ENCODE assay signal across 1 cellular context in the genomic region with DNA sequence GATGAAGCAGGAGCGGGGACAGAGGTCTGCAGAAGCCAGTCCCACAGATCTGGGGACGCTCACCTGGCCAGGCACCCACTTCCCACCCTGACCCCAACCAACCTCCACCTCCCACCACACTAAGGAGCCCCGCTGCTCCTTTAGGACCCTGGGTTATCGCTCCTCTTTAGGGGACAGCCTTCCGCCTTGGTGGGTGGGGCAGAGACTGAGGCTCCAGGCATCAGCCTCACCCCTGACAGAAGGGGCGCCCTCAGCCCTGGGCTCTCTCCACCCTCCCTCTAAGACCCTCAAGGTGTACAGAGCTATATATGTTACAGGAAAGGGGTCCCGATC.
TF ChIP-seq lines count a peak whose summit lies in the region.

No MANE protein-coding gene starts in this region.

TF ChIP-seq in K562, 482 proteins besides CTCF, POLR2A, EP300 and RAD21 (continued from another document):
- TF ChIP-seq, protein P1, sequence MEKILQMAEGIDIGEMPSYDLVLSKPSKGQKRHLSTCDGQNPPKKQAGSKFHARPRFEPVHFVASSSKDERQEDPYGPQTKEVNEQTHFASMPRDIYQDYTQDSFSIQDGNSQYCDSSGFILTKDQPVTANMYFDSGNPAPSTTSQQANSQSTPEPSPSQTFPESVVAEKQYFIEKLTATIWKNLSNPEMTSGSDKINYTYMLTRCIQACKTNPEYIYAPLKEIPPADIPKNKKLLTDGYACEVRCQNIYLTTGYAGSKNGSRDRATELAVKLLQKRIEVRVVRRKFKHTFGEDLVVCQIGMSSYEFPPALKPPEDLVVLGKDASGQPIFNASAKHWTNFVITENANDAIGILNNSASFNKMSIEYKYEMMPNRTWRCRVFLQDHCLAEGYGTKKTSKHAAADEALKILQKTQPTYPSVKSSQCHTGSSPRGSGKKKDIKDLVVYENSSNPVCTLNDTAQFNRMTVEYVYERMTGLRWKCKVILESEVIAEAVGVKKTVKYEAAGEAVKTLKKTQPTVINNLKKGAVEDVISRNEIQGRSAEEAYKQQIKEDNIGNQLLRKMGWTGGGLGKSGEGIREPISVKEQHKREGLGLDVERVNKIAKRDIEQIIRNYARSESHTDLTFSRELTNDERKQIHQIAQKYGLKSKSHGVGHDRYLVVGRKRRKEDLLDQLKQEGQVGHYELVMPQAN (IDR thresholded peaks at IDR 0.05; ENCODE audit: borderline replicate concordance) = no peak
- no peak for TF ChIP-seq SLC30A9 (CRISPR knock-in tag; IDR thresholded peaks at IDR 0.05)
- TF ChIP-seq ZFPM2 (CRISPR knock-in tag; IDR thresholded peaks at IDR 0.05) = no peak
